ENCODE assay signal across 17 cellular contexts in genomic region chr5:143888912-143889311, GRCh38.
"Had no signal": no experiment of that assay in that cellular context is flagged by ENCODE, and none has a peak within 500 bp of the region (broad histone marks: within the 10 kb centered on the region; RNA-seq: fewer than 3 reads in every experiment).

No MANE protein-coding gene starts in this region.

- H3K4me1 ChIP-seq: spleen, upper lobe of right lung had no signal

- H3K36me3 Mint-ChIP-seq: activated naive CD8-positive, alpha-beta T cell treated with anti-CD3 and anti-CD28 coated beads, Interleukin-2, amount 10 ng/mL, durations not matched to agents 7 days and 5 days; naive thymus-derived CD8-positive, alpha-beta T cell had no signal

- H3K4me1 Mint-ChIP-seq: activated B cell treated with CpG ODN at 0.5 μM for 24 hours had no signal

- H3K27me3 ChIP-seq: heart right ventricle, spleen, upper lobe of right lung had no signal

- H3K9me3 Mint-ChIP-seq: activated B cell treated with CpG ODN at 0.5 μM for 24 hours; activated CD4-positive, alpha-beta T cell treated with anti-CD3 and anti-CD28 coated beads, Interleukin-2, amount 10 ng/mL, durations not matched to agents 24 days and 14 days; activated naive CD8-positive, alpha-beta T cell treated with anti-CD3 and anti-CD28 coated beads, Interleukin-2, amount 10 ng/mL, durations not matched to agents 7 days and 5 days; dendritic cell treated with granulocyte-macrophage colony-stimulating factor and Interleukin-4, amounts not matched to agents 40 ng/mL and 50 ng/mL, for 4 days; naive thymus-derived CD8-positive, alpha-beta T cell; stimulated activated naive CD8-positive, alpha-beta T cell treated with anti-CD3 and anti-CD28 coated beads, Interleukin-15, Interleukin-2, amounts not matched to agents 100 ng/mL and 50 ng/mL, for 24 hours; T-helper 2 cell treated with Interferon-gamma antibody and Interleukin-4, amounts not matched to agents 5 μg/mL and 100 μg/mL, for 36 hours had no signal

- DNase-seq: activated B cell treated with CpG ODN at 0.5 μM for 24 hours; activated CD4-positive, alpha-beta T cell treated with anti-CD3 and anti-CD28 coated beads, Interleukin-2, amount 10 ng/mL, durations not matched to agents 24 days and 14 days; activated CD8-positive, alpha-beta memory T cell treated with anti-CD3 and anti-CD28 coated beads, Interleukin-2, amount 50 U/mL, for 48 hours; activated CD8-positive, alpha-beta T cell treated with anti-CD3 and anti-CD28 coated beads, Interleukin-2, amount 10 ng/mL, durations not matched to agents 7 days and 5 days; activated naive CD8-positive, alpha-beta T cell treated with anti-CD3 and anti-CD28 coated beads, Interleukin-2, amount 10 ng/mL, durations not matched to agents 7 days and 5 days; cerebellar nuclear complex; effector memory CD4-positive, alpha-beta T cell; heart right ventricle; left colon; mucosa of descending colon; naive thymus-derived CD8-positive, alpha-beta T cell; spleen; upper lobe of right lung had no signal

- H3K27ac ChIP-seq: neutrophil, spleen, upper lobe of right lung had no signal

- H3K9me3 ChIP-seq: heart right ventricle, mucosa of descending colon, neutrophil, spleen, upper lobe of right lung had no signal

- H3K27ac Mint-ChIP-seq: activated B cell treated with CpG ODN at 0.5 μM for 24 hours; activated CD4-positive, alpha-beta T cell treated with anti-CD3 and anti-CD28 coated beads, Interleukin-2, amount 10 ng/mL, durations not matched to agents 24 days and 14 days; activated CD8-positive, alpha-beta T cell treated with anti-CD3 and anti-CD28 coated beads, Interleukin-2, amount 10 ng/mL, durations not matched to agents 7 days and 5 days; activated naive CD8-positive, alpha-beta T cell treated with anti-CD3 and anti-CD28 coated beads, Interleukin-2, amount 10 ng/mL, durations not matched to agents 7 days and 5 days; dendritic cell treated with granulocyte-macrophage colony-stimulating factor and Interleukin-4, amounts not matched to agents 40 ng/mL and 50 ng/mL, for 4 days; stimulated activated naive CD8-positive, alpha-beta T cell treated with anti-CD3 and anti-CD28 coated beads, Interleukin-15, Interleukin-2, amounts not matched to agents 100 ng/mL and 50 ng/mL, for 24 hours; T-helper 2 cell treated with Interferon-gamma antibody and Interleukin-4, amounts not matched to agents 5 μg/mL and 100 μg/mL, for 36 hours had no signal

- H3K36me3 ChIP-seq: heart right ventricle, neutrophil, spleen, upper lobe of right lung had no signal

- H3K4me3 ChIP-seq: heart right ventricle, mucosa of descending colon, spleen, upper lobe of right lung had no signal

- H3K4me3 Mint-ChIP-seq: activated B cell treated with CpG ODN at 0.5 μM for 24 hours; activated CD4-positive, alpha-beta T cell treated with anti-CD3 and anti-CD28 coated beads, Interleukin-2, amount 10 ng/mL, durations not matched to agents 24 days and 14 days; activated CD8-positive, alpha-beta T cell treated with anti-CD3 and anti-CD28 coated beads, Interleukin-2, amount 10 ng/mL, durations not matched to agents 7 days and 5 days; activated naive CD8-positive, alpha-beta T cell treated with anti-CD3 and anti-CD28 coated beads, Interleukin-2, amount 10 ng/mL, durations not matched to agents 7 days and 5 days; dendritic cell treated with granulocyte-macrophage colony-stimulating factor and Interleukin-4, amounts not matched to agents 40 ng/mL and 50 ng/mL, for 4 days; naive thymus-derived CD8-positive, alpha-beta T cell; stimulated activated naive CD8-positive, alpha-beta T cell treated with anti-CD3 and anti-CD28 coated beads, Interleukin-15, Interleukin-2, amounts not matched to agents 100 ng/mL and 50 ng/mL, for 24 hours; T-helper 2 cell treated with Interferon-gamma antibody and Interleukin-4, amounts not matched to agents 5 μg/mL and 100 μg/mL, for 36 hours had no signal

- ATAC-seq: activated CD8-positive, alpha-beta T cell treated with anti-CD3 and anti-CD28 coated beads, Interleukin-2, amount 10 ng/mL, durations not matched to agents 7 days and 5 days; left colon; mucosa of descending colon; naive thymus-derived CD8-positive, alpha-beta T cell; upper lobe of right lung had no signal
